ENCODE assay signal across 1 cellular context in the genomic region with DNA sequence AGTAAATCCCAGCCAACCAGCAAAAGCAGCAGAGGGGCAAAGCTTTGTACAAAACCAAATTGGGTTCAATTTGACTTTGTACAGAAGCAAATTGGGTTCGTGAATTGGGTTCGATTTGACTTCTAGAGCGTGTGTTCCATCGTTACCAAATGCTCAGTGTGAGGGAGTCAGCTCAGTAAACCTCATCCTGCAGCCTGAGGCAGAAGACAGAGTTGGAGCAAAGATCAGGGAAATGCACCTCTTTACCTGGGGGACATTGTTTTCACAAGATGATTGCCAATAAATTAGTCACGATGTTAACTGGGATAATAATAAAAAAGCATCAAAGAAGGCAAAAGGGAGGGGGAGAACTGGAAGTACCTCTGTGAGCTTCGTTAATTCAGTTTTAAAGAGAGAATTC.
TF ChIP-seq lines count a peak whose summit lies in the region.

No MANE protein-coding gene starts in this region.

TF ChIP-seq in K562, 482 proteins besides CTCF, POLR2A, EP300 and RAD21 (continued from another document):
- TF ChIP-seq, protein P1, sequence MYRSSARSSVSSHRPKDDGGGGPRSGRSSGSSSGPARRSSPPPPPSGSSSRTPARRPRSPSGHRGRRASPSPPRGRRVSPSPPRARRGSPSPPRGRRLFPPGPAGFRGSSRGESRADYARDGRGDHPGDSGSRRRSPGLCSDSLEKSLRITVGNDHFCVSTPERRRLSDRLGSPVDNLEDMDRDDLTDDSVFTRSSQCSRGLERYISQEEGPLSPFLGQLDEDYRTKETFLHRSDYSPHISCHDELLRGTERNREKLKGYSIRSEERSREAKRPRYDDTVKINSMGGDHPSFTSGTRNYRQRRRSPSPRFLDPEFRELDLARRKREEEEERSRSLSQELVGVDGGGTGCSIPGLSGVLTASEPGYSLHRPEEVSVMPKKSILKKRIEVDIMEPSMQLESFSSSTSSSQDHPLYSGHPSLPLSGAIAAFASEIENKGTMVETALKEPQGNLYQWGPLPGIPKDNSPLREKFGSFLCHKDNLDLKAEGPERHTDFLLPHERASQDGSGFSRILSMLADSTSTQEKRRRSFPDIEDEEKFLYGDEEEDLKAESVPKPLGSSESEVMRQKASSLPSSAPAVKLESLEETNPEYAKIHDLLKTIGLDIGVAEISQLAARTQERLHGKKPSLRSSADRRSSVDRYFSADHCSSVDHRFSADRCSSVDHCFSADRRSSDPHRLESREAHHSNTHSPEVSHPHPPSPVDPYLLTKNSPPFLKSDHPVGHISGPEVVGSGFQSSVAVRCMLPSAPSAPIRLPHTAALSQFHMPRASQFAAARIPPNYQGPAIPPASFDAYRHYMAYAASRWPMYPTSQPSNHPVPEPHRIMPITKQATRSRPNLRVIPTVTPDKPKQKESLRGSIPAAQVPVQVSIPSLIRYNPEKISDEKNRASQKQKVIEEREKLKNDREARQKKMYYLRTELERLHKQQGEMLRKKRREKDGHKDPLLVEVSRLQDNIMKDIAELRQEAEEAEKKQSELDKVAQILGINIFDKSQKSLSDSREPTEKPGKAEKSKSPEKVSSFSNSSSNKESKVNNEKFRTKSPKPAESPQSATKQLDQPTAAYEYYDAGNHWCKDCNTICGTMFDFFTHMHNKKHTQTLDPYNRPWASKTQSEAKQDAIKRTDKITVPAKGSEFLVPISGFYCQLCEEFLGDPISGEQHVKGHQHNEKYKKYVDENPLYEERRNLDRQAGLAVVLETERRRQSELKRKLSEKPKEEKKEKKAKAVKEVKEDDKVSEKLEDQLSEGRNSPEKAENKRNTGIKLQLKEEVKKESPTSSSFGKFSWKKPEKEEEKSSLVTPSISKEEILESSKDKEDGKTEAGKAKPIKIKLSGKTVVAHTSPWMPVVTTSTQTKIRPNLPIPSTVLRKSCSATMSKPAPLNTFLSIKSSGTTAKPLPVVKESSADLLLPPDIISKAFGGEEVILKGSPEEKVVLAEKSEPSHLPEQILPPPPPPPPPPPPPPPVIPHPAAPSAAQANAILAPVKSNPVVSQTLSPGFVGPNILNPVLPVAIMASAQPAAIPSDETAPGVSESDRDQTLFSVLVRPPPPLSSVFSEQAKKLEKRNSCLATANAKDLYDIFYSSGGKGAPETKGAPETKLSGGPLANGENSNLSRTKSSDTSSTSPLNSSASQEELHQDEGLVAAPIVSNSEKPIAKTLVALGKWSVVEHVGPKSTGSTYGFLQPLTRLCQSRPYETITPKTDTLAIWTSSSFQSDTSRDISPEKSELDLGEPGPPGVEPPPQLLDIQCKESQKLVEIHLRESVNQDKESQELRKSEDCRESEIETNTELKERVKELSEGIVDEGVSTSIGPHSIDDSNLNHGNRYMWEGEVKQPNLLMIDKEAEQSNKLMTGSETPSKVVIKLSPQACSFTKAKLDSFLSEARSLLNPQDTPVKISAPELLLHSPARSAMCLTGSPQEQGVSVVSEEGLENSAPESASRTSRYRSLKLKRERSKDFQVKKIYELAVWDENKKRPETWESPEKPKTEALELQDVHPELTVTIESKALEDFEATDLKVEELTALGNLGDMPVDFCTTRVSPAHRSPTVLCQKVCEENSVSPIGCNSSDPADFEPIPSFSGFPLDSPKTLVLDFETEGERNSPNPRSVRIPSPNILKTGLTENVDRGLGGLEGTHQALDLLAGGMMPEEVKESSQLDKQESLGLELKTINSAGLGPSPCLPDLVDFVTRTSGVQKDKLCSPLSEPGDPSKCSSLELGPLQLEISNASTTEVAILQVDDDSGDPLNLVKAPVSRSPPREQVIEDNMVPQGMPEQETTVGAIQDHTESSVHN (IDR thresholded peaks at IDR 0.05; ENCODE audit: borderline replicate concordance in 1 of 2, low read depth in 1 of 2), result no peak
- no peak for TF ChIP-seq ETV5 (CRISPR knock-in tag; IDR thresholded peaks at IDR 0.05; ENCODE audit: low read depth)
- TF ChIP-seq FOXA1 (IDR thresholded peaks at IDR 0.05; ENCODE audit: borderline replicate concordance), result no peak
- no peak for TF ChIP-seq CBX5 (IDR thresholded peaks at IDR 0.05; ENCODE audit: borderline replicate concordance, low read depth)
- no peak for TF ChIP-seq ZFP36 (IDR thresholded peaks at IDR 0.05; ENCODE audit: low read depth, low read length, partially characterized antibody)
- no peak for TF ChIP-seq ZNF77 (CRISPR knock-in tag; IDR thresholded peaks at IDR 0.05)
- TF ChIP-seq GTF2B (IDR thresholded peaks at IDR 0.05; ENCODE audit: extremely low read depth, insufficient read length), result no peak
- TF ChIP-seq SMC3 (conservative IDR thresholded peaks at IDR 0.05; ENCODE audit: insufficient read depth, low read depth, low read length), result no peak
- no peak for TF ChIP-seq SREBF1 (IDR thresholded peaks at IDR 0.05; ENCODE audit: borderline replicate concordance, low read depth, low read length)
